21 cellular contexts compared by ENCODE assay signal in the genomic region with DNA sequence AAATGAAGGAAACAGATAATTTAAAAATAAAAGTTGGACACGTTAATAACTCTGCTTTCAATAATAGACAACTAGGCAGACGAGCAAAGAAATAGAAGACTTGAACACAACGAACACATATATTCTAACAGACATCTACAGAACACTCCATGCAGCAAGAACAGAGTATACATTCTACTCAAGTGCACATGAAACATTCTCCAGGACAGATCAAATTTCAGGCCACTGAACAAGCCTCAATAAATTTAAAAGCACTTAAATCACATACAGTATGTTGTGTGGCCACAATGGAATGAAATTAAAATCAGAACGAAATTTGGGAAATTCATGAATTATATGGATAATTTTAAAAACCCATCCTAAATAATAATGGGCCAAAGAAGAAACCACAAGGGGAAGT.
"Had no signal": no experiment of that assay in that cellular context is flagged by ENCODE, and none has a peak within 500 bp of the region (broad histone marks: within the 10 kb centered on the region; RNA-seq: fewer than 3 reads in every experiment).

No MANE protein-coding gene starts in this region.

- H3K9me3 ChIP-seq: heart left ventricle, ovary, right atrium auricular region, sigmoid colon, testis, transverse colon had no signal

- ATAC-seq: heart left ventricle; left lobe of liver; naive thymus-derived CD4-positive, alpha-beta T cell; stimulated activated naive B cell treated with anti-CD40 and anti-IgM and Interleukin-4, amounts not matched to agents 10 μg/mL and 1 μg/mL and 100 μg/mL, for 72 hours; stimulated activated naive CD8-positive, alpha-beta T cell treated with anti-CD3 and anti-CD28 coated beads, Interleukin-15, amount 100 ng/mL, for 72 hours had no signal

- H3K27ac Mint-ChIP-seq: stimulated activated naive B cell treated with anti-CD40 and anti-IgM and Interleukin-4, amounts not matched to agents 10 μg/mL and 1 μg/mL and 100 μg/mL, for 72 hours; stimulated activated naive CD8-positive, alpha-beta T cell treated with anti-CD3 and anti-CD28 coated beads, Interleukin-15, amount 100 ng/mL, for 72 hours had no signal

- H3K4me3 ChIP-seq: dorsolateral prefrontal cortex, heart left ventricle, ovary, right atrium auricular region, sigmoid colon, skin epidermis, testis, transverse colon had no signal

- DNase-seq: cortex of kidney; dorsolateral prefrontal cortex; effector CD8-positive, alpha-beta T cell; foreskin melanocyte; heart left ventricle; hypothalamus; kidney glomerular epithelial cell; mammary epithelial cell; naive thymus-derived CD4-positive, alpha-beta T cell; ovary; sigmoid colon; stimulated activated CD4-positive, alpha-beta T cell treated with anti-CD3 and anti-CD28 coated beads, Interleukin-2, amount 100 ng/mL, for 24 hours; stimulated activated CD4-positive, alpha-beta T cell treated with anti-CD3 and anti-CD28 coated beads, Interleukin-4, amount 100 ng/mL, for 4 hours; stimulated activated naive B cell treated with anti-CD40 and anti-IgM and Interleukin-4, amounts not matched to agents 10 μg/mL and 1 μg/mL and 100 μg/mL, for 72 hours; stimulated activated naive CD8-positive, alpha-beta T cell treated with anti-CD3 and anti-CD28 coated beads, Interleukin-15, amount 100 ng/mL, for 72 hours; testis; transverse colon had no signal

- H3K4me3 Mint-ChIP-seq: naive thymus-derived CD4-positive, alpha-beta T cell; neural crest cell; stimulated activated naive B cell treated with anti-CD40 and anti-IgM and Interleukin-4, amounts not matched to agents 10 μg/mL and 1 μg/mL and 100 μg/mL, for 72 hours; stimulated activated naive CD8-positive, alpha-beta T cell treated with anti-CD3 and anti-CD28 coated beads, Interleukin-15, amount 100 ng/mL, for 72 hours had no signal

- H3K27me3 Mint-ChIP-seq: naive thymus-derived CD4-positive, alpha-beta T cell; stimulated activated naive B cell treated with anti-CD40 and anti-IgM and Interleukin-4, amounts not matched to agents 10 μg/mL and 1 μg/mL and 100 μg/mL, for 72 hours; stimulated activated naive CD8-positive, alpha-beta T cell treated with anti-CD3 and anti-CD28 coated beads, Interleukin-15, amount 100 ng/mL, for 72 hours had no signal

- H3K36me3 ChIP-seq: ovary had no signal

- H3K4me1 ChIP-seq: transverse colon had no signal

- H3K27me3 ChIP-seq: dorsolateral prefrontal cortex, heart left ventricle, ovary, right atrium auricular region, sigmoid colon, testis, transverse colon had no signal

- H3K27ac ChIP-seq: heart left ventricle, ovary, right atrium auricular region, sigmoid colon, skin epidermis, testis, transverse colon had no signal

- H3K9me3 Mint-ChIP-seq: stimulated activated naive CD8-positive, alpha-beta T cell treated with anti-CD3 and anti-CD28 coated beads, Interleukin-15, amount 100 ng/mL, for 72 hours had no signal
